8 cellular contexts compared by ENCODE assay signal in the genomic region with DNA sequence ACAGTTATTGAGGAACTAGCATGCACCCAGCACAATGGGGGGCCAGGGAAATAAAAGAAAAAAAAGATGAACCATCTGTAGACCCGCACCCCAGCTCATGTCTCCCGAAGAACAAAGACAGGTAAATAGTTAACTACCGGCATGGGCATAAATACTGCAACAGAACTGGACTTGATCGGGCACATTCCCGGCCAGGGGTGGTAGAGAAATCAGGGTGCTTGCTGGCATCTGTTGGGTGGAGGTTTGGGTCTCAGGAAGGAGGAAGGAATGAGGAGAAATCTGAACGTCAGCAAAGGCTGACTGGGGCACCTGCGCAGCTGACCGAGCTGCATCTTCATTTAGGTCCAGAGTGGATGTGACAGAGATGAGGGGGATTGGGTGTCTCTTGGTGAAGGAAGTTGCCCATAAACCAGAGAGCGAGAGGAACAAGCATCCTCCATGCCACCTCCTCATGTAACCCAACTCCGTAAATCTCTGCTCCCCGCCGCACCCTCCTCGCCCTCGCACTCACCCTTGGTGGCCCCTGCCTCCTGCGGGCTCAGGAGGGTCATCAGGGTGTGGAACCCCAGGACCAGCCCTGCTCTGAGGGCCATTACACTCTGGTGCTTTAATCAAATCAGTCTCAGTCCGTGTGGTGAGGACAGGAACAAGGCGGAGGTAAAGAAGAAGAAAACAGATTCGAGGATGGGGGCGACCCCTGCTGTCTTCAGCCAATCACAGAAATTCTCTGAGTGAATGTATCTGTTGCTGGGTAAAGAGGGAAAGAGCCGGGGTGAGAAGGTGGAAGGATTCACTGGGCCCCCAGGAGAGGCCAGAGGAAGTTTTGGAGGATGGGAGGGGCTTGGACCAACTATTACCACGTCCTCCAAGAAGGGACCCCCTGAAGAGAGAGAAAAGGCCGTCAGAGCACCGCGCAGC. TPM values are rescaled to one million over a fixed set of nuclear protein-coding genes. Genes with fewer than 3 reads are reported as not detected.
DNase-seq lines count a peak whose midpoint lies in the region; ATAC-seq and TF ChIP-seq lines count a peak whose summit lies in the region.

A gene (minus strand): TSS at position 648 of the 918 bp plus-strand sequence.

- H3K4me1 Mint-ChIP-seq in memory B cell, result peaks cover 32% of the 10 kb centered on the region

- ATAC-seq in HG02840 (IDR thresholded peaks at IDR 0.05; ENCODE audit: low FRiP score, unreplicated experiment) (peak; percentile 74), memory B cell (ENCODE audit: low read depth) (peak; percentile 96), upper lobe of left lung (ENCODE audit: low FRiP score in 2 of 2) (peak; percentile 56 to 75)

- peak within 1 kb of the TSS; percentile 99 for H3K4me3 Mint-ChIP-seq in memory B cell

- in situ Hi-C loops in SK-MEL-5 (cut with HindIII; ENCODE audit: low pct_unique_long_range_greater_than_20kb, low sequenced_read_pairs), result no loop called here

- no peaks in the 10 kb centered on the region for H3K9me3 Mint-ChIP-seq in memory B cell

- H3K27ac ChIP-seq in upper lobe of left lung (peak within 1 kb of the TSS in 3 of 4 donors; percentile 64 to 80 (median 69)), sigmoid colon (peak within 1 kb of the TSS in 1 of 4 donors; percentile 25)

- TF ChIP-seq POLR2A in upper lobe of left lung (IDR thresholded peaks at IDR 0.05), result peak in 1 of 4 donors; percentile 60
- no peak for TF ChIP-seq POLR2A in sigmoid colon (IDR thresholded peaks at IDR 0.05)

- H3K4me1 ChIP-seq in upper lobe of left lung, result peaks cover 6 to 14% (median 7%) of the 10 kb centered on the region in 4 donors
- no peaks in the 10 kb centered on the region for H3K4me1 ChIP-seq in sigmoid colon

- H3K36me3 ChIP-seq in upper lobe of left lung, result no peaks in the 10 kb centered on the region
- no peaks in the 10 kb centered on the region for H3K36me3 ChIP-seq in sigmoid colon

- no peaks in the 10 kb centered on the region for H3K27me3 Mint-ChIP-seq in memory B cell

- peak within 1 kb of the TSS; percentile 97 for H3K27ac Mint-ChIP-seq in memory B cell

- peaks cover 29% of the 10 kb centered on the region for H3K36me3 Mint-ChIP-seq in memory B cell

- intact Hi-C loops in sigmoid colon (cut with DNase I), result no loop called here

- H3K9me3 ChIP-seq in upper lobe of left lung (no peaks in the 10 kb centered on the region), sigmoid colon (no peaks in the 10 kb centered on the region)

- TF ChIP-seq CTCF in upper lobe of left lung (IDR thresholded peaks at IDR 0.05) (peak in 1 of 6 experiments; percentile 8), sigmoid colon (IDR thresholded peaks at IDR 0.05) (no peak)

- peak; percentile 43 for DNase-seq in stimulated activated CD4-positive, alpha-beta T cell treated with anti-CD3 and anti-CD28 coated beads, Interleukin-15, amount 100 ng/mL, for 24 hours
- no peak for DNase-seq in stimulated activated CD4-positive, alpha-beta T cell treated with anti-CD3 and anti-CD28 coated beads, Interleukin-2, amount 100 ng/mL, for 48 hours
- DNase-seq in SK-MEL-5 (ENCODE audit: low read depth, low spot score) (peak; percentile 74), memory B cell (ENCODE audit: low spot score in 2 of 2) (peak; percentile 70 to 80), upper lobe of left lung (peak in 1 of 2 donors; percentile 46), sigmoid colon (no peak)
- peak; percentile 9 for DNase-seq in central memory CD4-positive, alpha-beta T cell

- 16 to 22% methylated on average over 24 of the region's 24 CpGs for WGBS in upper lobe of left lung, 2 donors
- WGBS in sigmoid colon, 2 donors, result 14 to 17% methylated on average over 24 of the region's 24 CpGs

- peak within 1 kb of the TSS; percentile 7 to 55 (median 52) for H3K4me3 ChIP-seq in upper lobe of left lung
- H3K4me3 ChIP-seq in sigmoid colon, result peak within 1 kb of the TSS in 2 of 4 donors; percentile 21 to 38

- TF ChIP-seq EP300 in upper lobe of left lung (IDR thresholded peaks at IDR 0.05) (no peak), sigmoid colon (IDR thresholded peaks at IDR 0.05) (no peak)

- peaks cover 0 to 1% (median 0%) of the 10 kb centered on the region in 4 donors for H3K27me3 ChIP-seq in upper lobe of left lung
- H3K27me3 ChIP-seq in sigmoid colon, result peaks cover 0 to 16% (median 9%) of the 10 kb centered on the region in 3 donors

RNA-seq across cellular contexts. Expression of the gene that starts here (rescaled TPM):
- total RNA-seq in SK-MEL-5 (2014; rRNA removed; shearing (Covaris generic)), result 0.13 and 0.16 TPM in 2 replicates
- polyA plus RNA-seq in SK-MEL-5 (2015; cell fraction: cytosol; rRNA removed), result 0.83 and 0.98 TPM in 2 replicates
- polyA plus RNA-seq in SK-MEL-5 (2015; cell fraction: nucleus; rRNA removed), result 0.62 and 0.68 TPM in 2 replicates
- total RNA-seq in upper lobe of left lung (10 to 100 TPM in 5 of 6 donors, 1 to 10 TPM in 1; 9.4 to 56.8 (median 30.5) TPM), sigmoid colon (1 to 10 TPM; 1.5 to 3.0 (median 2.3) TPM)
- polyA plus RNA-seq in sigmoid colon, result 10 to 100 TPM in 1 of 3 donors, 1 to 10 TPM in 2; 1.8 to 42.0 (median 6.5) TPM

Comparison
In these comparisons a context has a peak if more than half of its experiments do, and no peak if none do; other contexts are left out.
1. DNase-seq: peak in stimulated activated CD4-positive, alpha-beta T cell treated with anti-CD3 and anti-CD28 coated beads, Interleukin-15, amount 100 ng/mL, for 24 hours (single experiment), central memory CD4-positive, alpha-beta T cell (single experiment) and memory B cell (2 of 2); none in stimulated activated CD4-positive, alpha-beta T cell treated with anti-CD3 and anti-CD28 coated beads, Interleukin-2, amount 100 ng/mL, for 48 hours (0 of 2) and sigmoid colon (single experiment).
2. Peak in DNase-seq in SK-MEL-5; RNA of the gene not detected or under 1 TPM.
3. Peak in every context shown above with its lines, with median percentiles within 50 percentile points of each other: ATAC-seq.